ENCODE assay signal across 32 cellular contexts in genomic region chr13:99335087-99335486, GRCh38. TPM values are rescaled to one million over a fixed set of nuclear protein-coding genes. Genes with fewer than 3 reads are reported as not detected.
A peak's percentile ranks its signal among the peaks of the same experiment; 100 is the strongest.
DNase-seq lines count a peak whose midpoint lies in the region; ATAC-seq, FAIRE-seq and TF ChIP-seq lines count a peak whose summit lies in the region.
"Had no signal": no experiment of that assay in that cellular context is flagged by ENCODE, and none has a peak within 500 bp of the region (broad histone marks: within the 10 kb centered on the region; RNA-seq: fewer than 3 reads in every experiment).

No MANE protein-coding gene starts in this region.

- TF ChIP-seq RAD21 in K562 (CRISPR knock-in tag; conservative IDR thresholded peaks at IDR 0.05 in 1 of 2, IDR thresholded peaks at IDR 0.05 in 1 of 2): no peak

- TF ChIP-seq EP300 in K562 (IDR thresholded peaks at IDR 0.05; ENCODE audit: low read length): no peak

- H3K27ac Mint-ChIP-seq in CD14-positive monocyte (peak overlapping the region in 6 of 7 donors; percentile 30 to 85 (median 78)), neural crest cell (ENCODE audit: unreplicated experiment) (peak overlapping the region; percentile 15)
- H3K27ac Mint-ChIP-seq: HFFc6, WTC11 had no signal

- H3K27ac ChIP-seq in Karpas-422 (ENCODE audit: low read length) (peak overlapping the region; percentile 95), K562 (ENCODE audit: extremely low read depth, low read depth, low read length) (no peak overlapping the region), esophagus squamous epithelium (no peak overlapping the region), prostate gland (no peak overlapping the region)
- H3K27ac ChIP-seq: coronary artery, heart right ventricle, ovary, stomach had no signal

- TF ChIP-seq CTCF in CD14-positive monocyte (IDR thresholded peaks at IDR 0.05) (no peak), K562 (IDR thresholded peaks at IDR 0.05 in 2 of 3, conservative IDR thresholded peaks at IDR 0.05 in 1 of 3; ENCODE audit: insufficient read depth in 2 of 3, low read depth in 1 of 3, low read length in 3 of 3) (no peak), neural crest cell (conservative IDR thresholded peaks at IDR 0.05) (no peak), esophagus squamous epithelium (IDR thresholded peaks at IDR 0.05) (no peak), prostate gland (IDR thresholded peaks at IDR 0.05) (no peak)

- peak overlapping the region; percentile 56 for H3K9ac ChIP-seq in Karpas-422 (ENCODE audit: low read length)
- no peak overlapping the region for H3K9ac ChIP-seq in K562 (ENCODE audit: insufficient read depth in 1 of 2, low read depth in 2 of 2, low read length in 2 of 2)

- H3K36me3 Mint-ChIP-seq in CD14-positive monocyte (peaks cover 46 to 53% of the 10 kb centered on the region in 2 donors), neural crest cell (ENCODE audit: low read depth) (peaks cover 5% of the 10 kb centered on the region)

- H3K9me2 ChIP-seq in Karpas-422 (replicated peaks; ENCODE audit: insufficient read depth, low read length): no peaks in the 10 kb centered on the region

- no peak for DNase-seq in CD14-positive monocyte (ENCODE audit: low spot score)
- no peak for DNase-seq in Karpas-422
- DNase-seq in K562 (ENCODE audit: extremely low read depth in 1 of 4, low spot score in 3 of 4): no peak
- DNase-seq in neural crest cell (ENCODE audit: low read depth, low spot score): no peak
- no peak for DNase-seq in NCI-H510A (lab: John Stamatoyannopoulos, UW)
- DNase-seq in esophagus squamous epithelium (lab: John Stamatoyannopoulos, UW): no peak
- DNase-seq in prostate gland (ENCODE audit: low spot score): no peak
- DNase-seq: ACHN; activated CD4-positive, alpha-beta T cell treated with anti-CD3 and anti-CD28 coated beads, Interleukin-2, amount 50 U/mL, for 1 hour; activated gamma-delta T cell; activated T-cell treated with anti-CD3 and anti-CD28 coated beads, Interleukin-2, amount 50 U/mL, for 24 hours; BE2C; Caco-2; DMS53; GDM1; GOT3; heart right ventricle; HFFc6; NCI-H1105; NCI-H187; NCI-H510A treated with DMSO at 0.1 percent for 48 hours; OCI-M1; ovary; small intestine; stomach; T-helper 1 cell had no signal

- 100% methylated on average over 2 of the region's 2 CpGs for WGBS in K562 (ENCODE audit: insufficient coverage, low coverage, missing lambda C conversion rate)
- 94 to 95% methylated on average over 2 of the region's 2 CpGs for WGBS in esophagus squamous epithelium, 2 donors
- WGBS in prostate gland: 98% methylated on average over 2 of the region's 2 CpGs

- H3K27me3 ChIP-seq in Karpas-422 (ENCODE audit: low read length) (no peaks in the 10 kb centered on the region), K562 (ENCODE audit: control insufficient read depth in 2 of 2, insufficient read depth in 2 of 2, low read length in 2 of 2) (no peaks in the 10 kb centered on the region), esophagus squamous epithelium (no peaks in the 10 kb centered on the region), prostate gland (replicated peaks; ENCODE audit: insufficient read depth) (no peaks in the 10 kb centered on the region)
- H3K27me3 ChIP-seq: BE2C, heart right ventricle, ovary, stomach had no signal

- H3K4me3 Mint-ChIP-seq in CD14-positive monocyte: no peak overlapping the region
- no peak overlapping the region for H3K4me3 Mint-ChIP-seq in neural crest cell
- H3K4me3 Mint-ChIP-seq: activated T-cell treated with anti-CD3 and anti-CD28 coated beads, Interleukin-2, amount 50 U/mL, for 24 hours; HFFc6; nephron; WTC11 had no signal

- no peaks in the 10 kb centered on the region for H3K9me1 ChIP-seq in K562 (ENCODE audit: control insufficient read depth, insufficient read depth, low read length)

- peak overlapping the region; percentile 77 for H3K4me2 ChIP-seq in Karpas-422 (ENCODE audit: low read depth, low read length, poor library complexity, severe bottlenecking)
- H3K4me2 ChIP-seq in K562 (ENCODE audit: insufficient read depth, low read length): no peak overlapping the region

- TF ChIP-seq POLR2A in K562 (conservative IDR thresholded peaks at IDR 0.05): no peak
- TF ChIP-seq POLR2A in esophagus squamous epithelium (IDR thresholded peaks at IDR 0.05): no peak
- no peak for TF ChIP-seq POLR2A in prostate gland (IDR thresholded peaks at IDR 0.05)

- FAIRE-seq in K562 (lab: Jason Lieb, UNC): no peak
- FAIRE-seq: small intestine, urothelium cell line had no signal

- peaks cover 77% of the 10 kb centered on the region for H3K4me1 ChIP-seq in Karpas-422 (ENCODE audit: low read length)
- H3K4me1 ChIP-seq in K562 (replicated peaks in 1 of 2; ENCODE audit: control insufficient read depth in 2 of 2, insufficient read depth in 2 of 2, low read length in 2 of 2): peaks cover 11 to 36% of the 10 kb centered on the region in 2 experiments
- H3K4me1 ChIP-seq in esophagus squamous epithelium: peaks cover 0 to under 1% (median 0%) of the 10 kb centered on the region in 3 donors
- no peaks in the 10 kb centered on the region for H3K4me1 ChIP-seq in prostate gland (replicated peaks)
- H3K4me1 ChIP-seq: Caco-2 had no signal

- H3K4me1 Mint-ChIP-seq in CD14-positive monocyte (peaks cover 38% of the 10 kb centered on the region), neural crest cell (no peaks in the 10 kb centered on the region)

- H3K4me3 ChIP-seq in Karpas-422 (ENCODE audit: low read length) (peak overlapping the region; percentile 53), K562 (no peak overlapping the region), esophagus squamous epithelium (no peak overlapping the region), prostate gland (no peak overlapping the region)
- H3K4me3 ChIP-seq: coronary artery, heart right ventricle, ovary, stomach had no signal

- no TSS peak for BruUV-seq in K562 (replicated peaks; lab: Mats Ljungman, UMichigan)

- intact Hi-C loops in CD14-positive monocyte (cut with micrococcal nuclease) (loop anchor here in 1 of 2 donors (5.0 kb wide), 1 partner anchor 47 kb away; no protein-coding TSS in a partner anchor), K562 (cut with micrococcal nuclease) (no loop called here), esophagus squamous epithelium (cut with DNase I) (no loop called here), prostate gland (cut with DNase I) (no loop called here)

- H3K9me3 Mint-ChIP-seq in CD14-positive monocyte: no peaks in the 10 kb centered on the region
- H3K9me3 Mint-ChIP-seq in neural crest cell: no peaks in the 10 kb centered on the region
- H3K9me3 Mint-ChIP-seq: activated T-cell treated with anti-CD3 and anti-CD28 coated beads, Interleukin-2, amount 50 U/mL, for 24 hours; HFFc6; nephron; WTC11 had no signal

- CTCF ChIA-PET in K562 (lab: Yijun Ruan, JAX; ENCODE audit: low intra/inter-chr PET ratio): no interaction called here

- H4K20me1 ChIP-seq in Karpas-422 (ENCODE audit: insufficient read depth, low read depth, low read length) (no peaks in the 10 kb centered on the region), K562 (replicated peaks; ENCODE audit: control insufficient read depth, insufficient read depth, low read length) (no peaks in the 10 kb centered on the region)

- ATAC-seq in K562: no peak

- in situ Hi-C loops in K562 (cut with MboI): no loop called here

- no peak overlapping the region for H2AFZ ChIP-seq in Karpas-422 (ENCODE audit: low read length)
- H2AFZ ChIP-seq in K562 (ENCODE audit: low read depth, low read length): no peak overlapping the region

- no peaks in the 10 kb centered on the region for H3K36me3 ChIP-seq in Karpas-422 (ENCODE audit: insufficient read depth, low read length)
- H3K36me3 ChIP-seq in K562 (ENCODE audit: control insufficient read depth, insufficient read depth, low read length): peaks cover 7% of the 10 kb centered on the region; the same call in 2 of the 3 replicates
- H3K36me3 ChIP-seq in esophagus squamous epithelium: peaks cover 0 to 60% (median 0%) of the 10 kb centered on the region in 3 donors
- no peaks in the 10 kb centered on the region for H3K36me3 ChIP-seq in prostate gland
- H3K36me3 ChIP-seq: BE2C, ovary had no signal

- H3K27me3 Mint-ChIP-seq in CD14-positive monocyte (ENCODE audit: low read depth in 3 of 3): peaks cover 0 to 1% (median 0%) of the 10 kb centered on the region in 3 donors
- no peaks in the 10 kb centered on the region for H3K27me3 Mint-ChIP-seq in neural crest cell (ENCODE audit: low read depth)
- H3K27me3 Mint-ChIP-seq: activated T-cell treated with anti-CD3 and anti-CD28 coated beads, Interleukin-2, amount 50 U/mL, for 24 hours had no signal

- H3K79me2 ChIP-seq in Karpas-422 (ENCODE audit: low read length) (peaks cover 11% of the 10 kb centered on the region; the same call in 1 of the 2 replicates), K562 (ENCODE audit: control insufficient read depth, insufficient read depth, low read length) (peaks cover 2% of the 10 kb centered on the region; the same call in 1 of the 3 replicates)

- POLR2A ChIA-PET in K562 (lab: Yijun Ruan, JAX): interaction anchor here (1.0 kb wide), 1 partner anchor 12 kb away, joined by 3 read pairs; no protein-coding TSS in a partner anchor

- H3K9me3 ChIP-seq in Karpas-422 (ENCODE audit: low read length) (no peaks in the 10 kb centered on the region), K562 (replicated peaks; ENCODE audit: control insufficient read depth, insufficient read depth, low read depth, low read length) (no peaks in the 10 kb centered on the region), esophagus squamous epithelium (no peaks in the 10 kb centered on the region), prostate gland (no peaks in the 10 kb centered on the region)
- H3K9me3 ChIP-seq: BE2C, Caco-2, heart right ventricle, ovary, stomach had no signal

RNA-seq across cellular contexts. Expression of gene GPR183, which starts 27.9 kb away (rescaled TPM):
- 100 to 1,000 TPM; 190 to 288 TPM for polyA plus RNA-seq in CD14-positive monocyte
- 0.11 TPM in 1 of 2 replicates, not detected in the other for total RNA-seq in Karpas-422 (2014; rRNA removed; shearing (Covaris generic); ENCODE audit: low replicate concordance)
- 3.6 and 4.7 TPM in 2 replicates for total RNA-seq in K562 (2011; cell fraction: chromatin; rRNA removed; ENCODE audit: low replicate concordance)
- total RNA-seq in K562 (2011; cell fraction: nucleolus; rRNA removed): 2.6 and 4.0 TPM in 2 replicates
- 4.1 and 5.4 TPM in 2 replicates for total RNA-seq in K562 (2011; cell fraction: nucleoplasm; rRNA removed)
- total RNA-seq in K562 (2014; rRNA removed): 1.3 and 1.6 TPM in 2 replicates
- 2.9 and 3.5 TPM in 2 replicates for total RNA-seq in K562 (2014; rRNA removed; fragmentation: Illumina TruSeq; extraction: Trizol)
- 9.3 and 10.0 TPM in 2 replicates for total RNA-seq in K562 (2015; rRNA removed; fragmentation: Illumina TruSeq; extraction: Trizol)
- total RNA-seq in K562 (2021): 2.3 TPM in 2 replicates
- 2.6 and 9.4 TPM in 2 replicates for polyA plus RNA-seq in K562 (2011; rRNA removed)
- polyA plus RNA-seq in K562 (2011; cell fraction: cytosol; rRNA removed): 1.7 and 5.1 TPM in 2 replicates
- 0.97 and 2.6 TPM in 2 replicates for polyA plus RNA-seq in K562 (2011; cell fraction: nucleus; rRNA removed)
- polyA plus RNA-seq in K562 (2012): 3.7 and 8.1 TPM in 2 replicates
- 3.6 and 3.7 TPM in 2 replicates for polyA plus RNA-seq in K562 (2014; fragmentation: Illumina TruSeq; extraction: Trizol)
- 10 to 100 TPM in 1 of 2 experiments, 1 to 10 TPM in 1; 6.9 to 10.2 TPM for polyA plus RNA-seq in K562 (2014; fragmentation: Nextera tagmentation; extraction: Ambion mirVana)
- polyA plus RNA-seq in K562 (2014; rRNA removed): 1.9 and 2.5 TPM in 2 replicates
- polyA minus RNA-seq in K562 (2011; rRNA and poly(A)+ RNA removed): 2.0 and 6.3 TPM in 2 replicates
- polyA minus RNA-seq in K562 (2011; cell fraction: cytosol; rRNA and poly(A)+ RNA removed): 2.6 TPM in 1 of 2 replicates, not detected in the other
- polyA minus RNA-seq in K562 (2011; cell fraction: nucleus; rRNA and poly(A)+ RNA removed): 0.78 and 0.81 TPM in 2 replicates
- total RNA-seq in neural crest cell: not detected in 2 replicates
- 1 to 10 TPM in 3 of 4 donors, under 1 TPM in 1; 0.53 to 9.5 (median 3.2) TPM for total RNA-seq in esophagus squamous epithelium
- 1 to 10 TPM; 2.6 to 3.8 TPM for total RNA-seq in prostate gland
- total RNA-seq: Caco-2, MCF 10A, SK-MEL-5 had no signal
